Comparison of ENCODE assay signal across 9 cellular contexts in genomic region chr22:28907311-28908008, GRCh38. TPM values are rescaled to one million over a fixed set of nuclear protein-coding genes. Genes with fewer than 3 reads are reported as not detected.
DNase-seq lines count a peak whose midpoint lies in the region; ATAC-seq and TF ChIP-seq lines count a peak whose summit lies in the region.
"Had no signal": no experiment of that assay in that cellular context is flagged by ENCODE, and none has a peak within 500 bp of the region (broad histone marks: within the 10 kb centered on the region; RNA-seq: fewer than 3 reads in every experiment).

No MANE protein-coding gene starts in this region.

- no peak overlapping the region for H3K4me3 ChIP-seq in lower lobe of right lung

- H3K4me1 ChIP-seq in lower lobe of right lung, result peaks cover 63% of the 10 kb centered on the region

- peak; percentile 69 for DNase-seq in activated CD8-positive, alpha-beta memory T cell treated with anti-CD3 and anti-CD28 coated beads for 24 hours
- no peak for DNase-seq in activated CD8-positive, alpha-beta memory T cell treated with anti-CD3 and anti-CD28 coated beads, Interleukin-2, amount 50 U/mL, for 4 hours
- peak; percentile 71 to 90 for DNase-seq in stimulated activated naive CD8-positive, alpha-beta T cell treated with anti-CD3 and anti-CD28 coated beads, Interleukin-15, amount 100 ng/mL, for 72 hours
- no peak for DNase-seq in cerebellum (ENCODE audit: low spot score)
- DNase-seq in NCI-H2196 (lab: John Stamatoyannopoulos, UW; ENCODE audit: unreplicated experiment), result no peak
- no peak for DNase-seq in lower lobe of right lung
- DNase-seq: NCI-H2029 treated with DMSO at 0.1 percent for 48 hours had no signal

- TF ChIP-seq CTCF in lower lobe of right lung (IDR thresholded peaks at IDR 0.05), result no peak

- H3K4me1 Mint-ChIP-seq in stimulated activated naive CD8-positive, alpha-beta T cell treated with anti-CD3 and anti-CD28 coated beads, Interleukin-15, amount 100 ng/mL, for 72 hours, result peaks cover 50% of the 10 kb centered on the region

- ATAC-seq in HG03175 (IDR thresholded peaks at IDR 0.05; ENCODE audit: unreplicated experiment) (peak; percentile 68), lower lobe of right lung (no peak)
- ATAC-seq in stimulated activated naive CD8-positive, alpha-beta T cell treated with anti-CD3 and anti-CD28 coated beads, Interleukin-15, amount 100 ng/mL, for 72 hours, result peak; percentile 97

- H3K27me3 Mint-ChIP-seq in stimulated activated naive CD8-positive, alpha-beta T cell treated with anti-CD3 and anti-CD28 coated beads, Interleukin-15, amount 100 ng/mL, for 72 hours, result peaks cover 47% of the 10 kb centered on the region

- no peaks in the 10 kb centered on the region for H3K27me3 ChIP-seq in lower lobe of right lung (ENCODE audit: low read depth)

- H3K27ac ChIP-seq in angular gyrus (ENCODE audit: low read depth, low read length) (peak overlapping the region; percentile 30), lower lobe of right lung (no peak overlapping the region)

- peak overlapping the region; percentile 42 to 63 for H3K27ac Mint-ChIP-seq in stimulated activated naive CD8-positive, alpha-beta T cell treated with anti-CD3 and anti-CD28 coated beads, Interleukin-15, amount 100 ng/mL, for 72 hours

- peak overlapping the region; percentile 33 to 67 for H3K4me3 Mint-ChIP-seq in stimulated activated naive CD8-positive, alpha-beta T cell treated with anti-CD3 and anti-CD28 coated beads, Interleukin-15, amount 100 ng/mL, for 72 hours

- H3K9me3 ChIP-seq in lower lobe of right lung, result no peaks in the 10 kb centered on the region

- H3K9me3 Mint-ChIP-seq in stimulated activated naive CD8-positive, alpha-beta T cell treated with anti-CD3 and anti-CD28 coated beads, Interleukin-15, amount 100 ng/mL, for 72 hours, result no peaks in the 10 kb centered on the region

- intact Hi-C loops in lower lobe of right lung (cut with DNase I), result no loop called here

- no peaks in the 10 kb centered on the region for H3K36me3 ChIP-seq in lower lobe of right lung

RNA-seq across cellular contexts. Expression of gene ZNRF3, which starts 24.1 kb away (rescaled TPM):
- total RNA-seq in cerebellum (13.3 TPM), lower lobe of right lung (11.3 TPM)

Comparison
In these comparisons a context has a peak if more than half of its experiments do, and no peak if none do; other contexts are left out.
1. DNase-seq: peak in activated CD8-positive, alpha-beta memory T cell treated with anti-CD3 and anti-CD28 coated beads for 24 hours (single experiment) and stimulated activated naive CD8-positive, alpha-beta T cell treated with anti-CD3 and anti-CD28 coated beads, Interleukin-15, amount 100 ng/mL, for 72 hours (2 of 2); none in activated CD8-positive, alpha-beta memory T cell treated with anti-CD3 and anti-CD28 coated beads, Interleukin-2, amount 50 U/mL, for 4 hours (single experiment), cerebellum (single experiment), NCI-H2196 (single experiment) and lower lobe of right lung (single experiment).
2. ATAC-seq: peak in HG03175 (single experiment) and stimulated activated naive CD8-positive, alpha-beta T cell treated with anti-CD3 and anti-CD28 coated beads, Interleukin-15, amount 100 ng/mL, for 72 hours (single experiment); none in lower lobe of right lung (0 of 2).